1 cellular context compared by ENCODE assay signal in the genomic region with DNA sequence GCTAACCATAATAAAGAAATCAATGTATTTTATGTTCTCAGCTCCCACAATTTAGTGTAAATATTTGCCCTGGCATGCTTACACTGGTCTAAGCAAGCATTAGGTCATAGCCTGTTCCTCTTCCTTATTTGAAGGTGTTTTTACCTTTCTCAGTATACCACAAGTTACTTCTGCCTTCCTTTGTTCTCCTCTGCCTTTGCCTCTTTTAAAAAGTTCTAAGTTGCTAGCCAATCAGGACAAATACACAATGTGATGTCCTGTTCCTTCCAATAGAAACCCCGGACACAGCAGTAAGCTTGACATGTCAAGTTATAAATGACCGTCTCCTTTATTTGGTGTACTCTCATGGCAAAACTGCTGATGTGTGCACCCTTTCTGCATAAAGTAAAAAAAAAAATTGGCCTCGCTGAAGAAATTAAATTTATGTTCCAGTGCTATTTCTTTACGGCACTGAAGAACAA.
A peak's percentile ranks its signal among the peaks of the same experiment; 100 is the strongest.
TF ChIP-seq lines count a peak whose summit lies in the region.

No MANE protein-coding gene starts in this region.

TF ChIP-seq in HepG2, 621 proteins besides CTCF, POLR2A, EP300 and RAD21 (continued from another document and continues in another):
- no peak for TF ChIP-seq HNF4G (IDR thresholded peaks at IDR 0.05; ENCODE audit: borderline replicate concordance, low read depth, low read length)
- no peak for TF ChIP-seq HNF4G (CRISPR knock-in tag; IDR thresholded peaks at IDR 0.05; ENCODE audit: borderline replicate concordance, low read depth)
- no peak for TF ChIP-seq ZNF138 (CRISPR knock-in tag; IDR thresholded peaks at IDR 0.05; ENCODE audit: low read depth)
- no peak for TF ChIP-seq RBM39 (IDR thresholded peaks at IDR 0.05; ENCODE audit: low read depth, low read length, poor library complexity, severe bottlenecking)
- TF ChIP-seq, protein P1, sequence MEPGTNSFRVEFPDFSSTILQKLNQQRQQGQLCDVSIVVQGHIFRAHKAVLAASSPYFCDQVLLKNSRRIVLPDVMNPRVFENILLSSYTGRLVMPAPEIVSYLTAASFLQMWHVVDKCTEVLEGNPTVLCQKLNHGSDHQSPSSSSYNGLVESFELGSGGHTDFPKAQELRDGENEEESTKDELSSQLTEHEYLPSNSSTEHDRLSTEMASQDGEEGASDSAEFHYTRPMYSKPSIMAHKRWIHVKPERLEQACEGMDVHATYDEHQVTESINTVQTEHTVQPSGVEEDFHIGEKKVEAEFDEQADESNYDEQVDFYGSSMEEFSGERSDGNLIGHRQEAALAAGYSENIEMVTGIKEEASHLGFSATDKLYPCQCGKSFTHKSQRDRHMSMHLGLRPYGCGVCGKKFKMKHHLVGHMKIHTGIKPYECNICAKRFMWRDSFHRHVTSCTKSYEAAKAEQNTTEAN (CRISPR knock-in tag; conservative IDR thresholded peaks at IDR 0.05): no peak
- TF ChIP-seq ZC3H13 (CRISPR knock-in tag; IDR thresholded peaks at IDR 0.05): no peak
- no peak for TF ChIP-seq ESRRA (CRISPR knock-in tag; IDR thresholded peaks at IDR 0.05; ENCODE audit: low read depth)
- TF ChIP-seq SRF (IDR thresholded peaks at IDR 0.05; ENCODE audit: low read depth, low read length): no peak
- no peak for TF ChIP-seq PLRG1 (conservative IDR thresholded peaks at IDR 0.05)
- no peak for TF ChIP-seq THAP11 (CRISPR knock-in tag; IDR thresholded peaks at IDR 0.05)
- TF ChIP-seq, protein P2, sequence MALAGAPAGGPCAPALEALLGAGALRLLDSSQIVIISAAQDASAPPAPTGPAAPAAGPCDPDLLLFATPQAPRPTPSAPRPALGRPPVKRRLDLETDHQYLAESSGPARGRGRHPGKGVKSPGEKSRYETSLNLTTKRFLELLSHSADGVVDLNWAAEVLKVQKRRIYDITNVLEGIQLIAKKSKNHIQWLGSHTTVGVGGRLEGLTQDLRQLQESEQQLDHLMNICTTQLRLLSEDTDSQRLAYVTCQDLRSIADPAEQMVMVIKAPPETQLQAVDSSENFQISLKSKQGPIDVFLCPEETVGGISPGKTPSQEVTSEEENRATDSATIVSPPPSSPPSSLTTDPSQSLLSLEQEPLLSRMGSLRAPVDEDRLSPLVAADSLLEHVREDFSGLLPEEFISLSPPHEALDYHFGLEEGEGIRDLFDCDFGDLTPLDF (CRISPR knock-in tag; IDR thresholded peaks at IDR 0.05): no peak
- no peak for TF ChIP-seq ZNF780A (CRISPR knock-in tag; IDR thresholded peaks at IDR 0.05)
- TF ChIP-seq CENPT (CRISPR knock-in tag; IDR thresholded peaks at IDR 0.05; ENCODE audit: low read depth): no peak
- TF ChIP-seq KDM5B (CRISPR knock-in tag; IDR thresholded peaks at IDR 0.05; ENCODE audit: borderline replicate concordance): no peak
- no peak for TF ChIP-seq ZSCAN22 (CRISPR knock-in tag; IDR thresholded peaks at IDR 0.05)
- TF ChIP-seq, protein P3, sequence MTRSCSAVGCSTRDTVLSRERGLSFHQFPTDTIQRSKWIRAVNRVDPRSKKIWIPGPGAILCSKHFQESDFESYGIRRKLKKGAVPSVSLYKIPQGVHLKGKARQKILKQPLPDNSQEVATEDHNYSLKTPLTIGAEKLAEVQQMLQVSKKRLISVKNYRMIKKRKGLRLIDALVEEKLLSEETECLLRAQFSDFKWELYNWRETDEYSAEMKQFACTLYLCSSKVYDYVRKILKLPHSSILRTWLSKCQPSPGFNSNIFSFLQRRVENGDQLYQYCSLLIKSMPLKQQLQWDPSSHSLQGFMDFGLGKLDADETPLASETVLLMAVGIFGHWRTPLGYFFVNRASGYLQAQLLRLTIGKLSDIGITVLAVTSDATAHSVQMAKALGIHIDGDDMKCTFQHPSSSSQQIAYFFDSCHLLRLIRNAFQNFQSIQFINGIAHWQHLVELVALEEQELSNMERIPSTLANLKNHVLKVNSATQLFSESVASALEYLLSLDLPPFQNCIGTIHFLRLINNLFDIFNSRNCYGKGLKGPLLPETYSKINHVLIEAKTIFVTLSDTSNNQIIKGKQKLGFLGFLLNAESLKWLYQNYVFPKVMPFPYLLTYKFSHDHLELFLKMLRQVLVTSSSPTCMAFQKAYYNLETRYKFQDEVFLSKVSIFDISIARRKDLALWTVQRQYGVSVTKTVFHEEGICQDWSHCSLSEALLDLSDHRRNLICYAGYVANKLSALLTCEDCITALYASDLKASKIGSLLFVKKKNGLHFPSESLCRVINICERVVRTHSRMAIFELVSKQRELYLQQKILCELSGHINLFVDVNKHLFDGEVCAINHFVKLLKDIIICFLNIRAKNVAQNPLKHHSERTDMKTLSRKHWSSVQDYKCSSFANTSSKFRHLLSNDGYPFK (CRISPR knock-in tag; IDR thresholded peaks at IDR 0.05; ENCODE audit: borderline replicate concordance): no peak
- TF ChIP-seq ZNF879 (CRISPR knock-in tag; IDR thresholded peaks at IDR 0.05): no peak
- no peak for TF ChIP-seq TOPORS (CRISPR knock-in tag; IDR thresholded peaks at IDR 0.05)
- no peak for TF ChIP-seq GTF2F1 (IDR thresholded peaks at IDR 0.05; ENCODE audit: low read length)
- no peak for TF ChIP-seq SRSF9 (IDR thresholded peaks at IDR 0.05; ENCODE audit: borderline replicate concordance, insufficient read depth, low read depth, low read length, poor library complexity, severe bottlenecking)
- no peak for TF ChIP-seq ZNF230 (CRISPR knock-in tag; IDR thresholded peaks at IDR 0.05)
- TF ChIP-seq NR1H2 (CRISPR knock-in tag; IDR thresholded peaks at IDR 0.05; ENCODE audit: borderline replicate concordance, low read depth): no peak
- no peak for TF ChIP-seq MTF2 (CRISPR knock-in tag; IDR thresholded peaks at IDR 0.05; ENCODE audit: borderline replicate concordance)
- no peak for TF ChIP-seq ZC3H4 (CRISPR knock-in tag; IDR thresholded peaks at IDR 0.05; ENCODE audit: borderline replicate concordance)
- TF ChIP-seq, protein P4, sequence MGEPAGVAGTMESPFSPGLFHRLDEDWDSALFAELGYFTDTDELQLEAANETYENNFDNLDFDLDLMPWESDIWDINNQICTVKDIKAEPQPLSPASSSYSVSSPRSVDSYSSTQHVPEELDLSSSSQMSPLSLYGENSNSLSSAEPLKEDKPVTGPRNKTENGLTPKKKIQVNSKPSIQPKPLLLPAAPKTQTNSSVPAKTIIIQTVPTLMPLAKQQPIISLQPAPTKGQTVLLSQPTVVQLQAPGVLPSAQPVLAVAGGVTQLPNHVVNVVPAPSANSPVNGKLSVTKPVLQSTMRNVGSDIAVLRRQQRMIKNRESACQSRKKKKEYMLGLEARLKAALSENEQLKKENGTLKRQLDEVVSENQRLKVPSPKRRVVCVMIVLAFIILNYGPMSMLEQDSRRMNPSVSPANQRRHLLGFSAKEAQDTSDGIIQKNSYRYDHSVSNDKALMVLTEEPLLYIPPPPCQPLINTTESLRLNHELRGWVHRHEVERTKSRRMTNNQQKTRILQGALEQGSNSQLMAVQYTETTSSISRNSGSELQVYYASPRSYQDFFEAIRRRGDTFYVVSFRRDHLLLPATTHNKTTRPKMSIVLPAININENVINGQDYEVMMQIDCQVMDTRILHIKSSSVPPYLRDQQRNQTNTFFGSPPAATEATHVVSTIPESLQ (CRISPR knock-in tag; conservative IDR thresholded peaks at IDR 0.05): no peak
- TF ChIP-seq, protein P5, sequence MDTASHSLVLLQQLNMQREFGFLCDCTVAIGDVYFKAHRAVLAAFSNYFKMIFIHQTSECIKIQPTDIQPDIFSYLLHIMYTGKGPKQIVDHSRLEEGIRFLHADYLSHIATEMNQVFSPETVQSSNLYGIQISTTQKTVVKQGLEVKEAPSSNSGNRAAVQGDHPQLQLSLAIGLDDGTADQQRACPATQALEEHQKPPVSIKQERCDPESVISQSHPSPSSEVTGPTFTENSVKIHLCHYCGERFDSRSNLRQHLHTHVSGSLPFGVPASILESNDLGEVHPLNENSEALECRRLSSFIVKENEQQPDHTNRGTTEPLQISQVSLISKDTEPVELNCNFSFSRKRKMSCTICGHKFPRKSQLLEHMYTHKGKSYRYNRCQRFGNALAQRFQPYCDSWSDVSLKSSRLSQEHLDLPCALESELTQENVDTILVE (CRISPR knock-in tag; IDR thresholded peaks at IDR 0.05): 0 out of 2 replicates have a peak, but pooled peaks have one; percentile 6
- no peak for TF ChIP-seq ATF1 (CRISPR knock-in tag; IDR thresholded peaks at IDR 0.05)
- no peak for TF ChIP-seq RARG (CRISPR knock-in tag; IDR thresholded peaks at IDR 0.05; ENCODE audit: low read depth)
- no peak for TF ChIP-seq NBN (conservative IDR thresholded peaks at IDR 0.05)
- TF ChIP-seq ZMAT3 (CRISPR knock-in tag; conservative IDR thresholded peaks at IDR 0.05): no peak
- TF ChIP-seq SAP130 (CRISPR knock-in tag; IDR thresholded peaks at IDR 0.05; ENCODE audit: low read depth): peak; percentile 42
- no peak for TF ChIP-seq AGO1 (IDR thresholded peaks at IDR 0.05; ENCODE audit: low read depth, low read length, poor library complexity, severe bottlenecking)
- TF ChIP-seq ZNF343 (CRISPR knock-in tag; IDR thresholded peaks at IDR 0.05): no peak
- TF ChIP-seq TCF12 (IDR thresholded peaks at IDR 0.05): no peak
- TF ChIP-seq TCF12 (CRISPR knock-in tag; IDR thresholded peaks at IDR 0.05): no peak
- TF ChIP-seq MBD4 (IDR thresholded peaks at IDR 0.05; ENCODE audit: borderline replicate concordance, low read length): no peak
- 0 out of 2 replicates have a peak, but pooled peaks have one; percentile 52 for TF ChIP-seq FOXA1 (IDR thresholded peaks at IDR 0.05)
- peak; percentile 74 for TF ChIP-seq FOXA1 (CRISPR knock-in tag; IDR thresholded peaks at IDR 0.05)
- TF ChIP-seq ZNF234 (CRISPR knock-in tag; conservative IDR thresholded peaks at IDR 0.05): no peak
- TF ChIP-seq MXD4 (CRISPR knock-in tag; IDR thresholded peaks at IDR 0.05): no peak
- no peak for TF ChIP-seq XBP1 (CRISPR knock-in tag; IDR thresholded peaks at IDR 0.05)
- no peak for TF ChIP-seq CHCHD3 (CRISPR knock-in tag; IDR thresholded peaks at IDR 0.05)
- TF ChIP-seq HCFC1 (IDR thresholded peaks at IDR 0.05; ENCODE audit: low read depth, low read length): no peak
- TF ChIP-seq HNF4A (CRISPR knock-in tag; IDR thresholded peaks at IDR 0.05): peak; percentile 41
- TF ChIP-seq PPARG (CRISPR knock-in tag; conservative IDR thresholded peaks at IDR 0.05): 0 out of 2 replicates have a peak, but pooled peaks have one; percentile 32
- TF ChIP-seq NCOA2 (CRISPR knock-in tag; IDR thresholded peaks at IDR 0.05): peak; percentile 80
- no peak for TF ChIP-seq ZNF883 (CRISPR knock-in tag; IDR thresholded peaks at IDR 0.05; ENCODE audit: not compliant biosample characterization)
- TF ChIP-seq, protein P6, sequence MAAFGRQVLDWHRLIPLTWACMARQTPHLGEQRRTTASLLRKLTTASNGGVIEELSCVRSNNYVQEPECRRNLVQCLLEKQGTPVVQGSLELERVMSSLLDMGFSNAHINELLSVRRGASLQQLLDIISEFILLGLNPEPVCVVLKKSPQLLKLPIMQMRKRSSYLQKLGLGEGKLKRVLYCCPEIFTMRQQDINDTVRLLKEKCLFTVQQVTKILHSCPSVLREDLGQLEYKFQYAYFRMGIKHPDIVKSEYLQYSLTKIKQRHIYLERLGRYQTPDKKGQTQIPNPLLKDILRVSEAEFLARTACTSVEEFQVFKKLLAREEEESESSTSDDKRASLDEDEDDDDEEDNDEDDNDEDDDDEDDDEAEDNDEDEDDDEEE (CRISPR knock-in tag; IDR thresholded peaks at IDR 0.05): no peak
- TF ChIP-seq ZNF607 (CRISPR knock-in tag; IDR thresholded peaks at IDR 0.05; ENCODE audit: borderline replicate concordance): no peak
- no peak for TF ChIP-seq ZNF605 (CRISPR knock-in tag; IDR thresholded peaks at IDR 0.05)
- TF ChIP-seq, protein P7, sequence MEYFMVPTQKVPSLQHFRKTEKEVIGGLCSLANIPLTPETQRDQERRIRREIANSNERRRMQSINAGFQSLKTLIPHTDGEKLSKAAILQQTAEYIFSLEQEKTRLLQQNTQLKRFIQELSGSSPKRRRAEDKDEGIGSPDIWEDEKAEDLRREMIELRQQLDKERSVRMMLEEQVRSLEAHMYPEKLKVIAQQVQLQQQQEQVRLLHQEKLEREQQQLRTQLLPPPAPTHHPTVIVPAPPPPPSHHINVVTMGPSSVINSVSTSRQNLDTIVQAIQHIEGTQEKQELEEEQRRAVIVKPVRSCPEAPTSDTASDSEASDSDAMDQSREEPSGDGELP (IDR thresholded peaks at IDR 0.05; ENCODE audit: borderline replicate concordance, low read depth): no peak
- TF ChIP-seq PCBP2 (optimal IDR thresholded peaks at IDR 0.05; ENCODE audit: low read depth, low read length, poor library complexity, severe bottlenecking): no peak
- TF ChIP-seq, protein P8, sequence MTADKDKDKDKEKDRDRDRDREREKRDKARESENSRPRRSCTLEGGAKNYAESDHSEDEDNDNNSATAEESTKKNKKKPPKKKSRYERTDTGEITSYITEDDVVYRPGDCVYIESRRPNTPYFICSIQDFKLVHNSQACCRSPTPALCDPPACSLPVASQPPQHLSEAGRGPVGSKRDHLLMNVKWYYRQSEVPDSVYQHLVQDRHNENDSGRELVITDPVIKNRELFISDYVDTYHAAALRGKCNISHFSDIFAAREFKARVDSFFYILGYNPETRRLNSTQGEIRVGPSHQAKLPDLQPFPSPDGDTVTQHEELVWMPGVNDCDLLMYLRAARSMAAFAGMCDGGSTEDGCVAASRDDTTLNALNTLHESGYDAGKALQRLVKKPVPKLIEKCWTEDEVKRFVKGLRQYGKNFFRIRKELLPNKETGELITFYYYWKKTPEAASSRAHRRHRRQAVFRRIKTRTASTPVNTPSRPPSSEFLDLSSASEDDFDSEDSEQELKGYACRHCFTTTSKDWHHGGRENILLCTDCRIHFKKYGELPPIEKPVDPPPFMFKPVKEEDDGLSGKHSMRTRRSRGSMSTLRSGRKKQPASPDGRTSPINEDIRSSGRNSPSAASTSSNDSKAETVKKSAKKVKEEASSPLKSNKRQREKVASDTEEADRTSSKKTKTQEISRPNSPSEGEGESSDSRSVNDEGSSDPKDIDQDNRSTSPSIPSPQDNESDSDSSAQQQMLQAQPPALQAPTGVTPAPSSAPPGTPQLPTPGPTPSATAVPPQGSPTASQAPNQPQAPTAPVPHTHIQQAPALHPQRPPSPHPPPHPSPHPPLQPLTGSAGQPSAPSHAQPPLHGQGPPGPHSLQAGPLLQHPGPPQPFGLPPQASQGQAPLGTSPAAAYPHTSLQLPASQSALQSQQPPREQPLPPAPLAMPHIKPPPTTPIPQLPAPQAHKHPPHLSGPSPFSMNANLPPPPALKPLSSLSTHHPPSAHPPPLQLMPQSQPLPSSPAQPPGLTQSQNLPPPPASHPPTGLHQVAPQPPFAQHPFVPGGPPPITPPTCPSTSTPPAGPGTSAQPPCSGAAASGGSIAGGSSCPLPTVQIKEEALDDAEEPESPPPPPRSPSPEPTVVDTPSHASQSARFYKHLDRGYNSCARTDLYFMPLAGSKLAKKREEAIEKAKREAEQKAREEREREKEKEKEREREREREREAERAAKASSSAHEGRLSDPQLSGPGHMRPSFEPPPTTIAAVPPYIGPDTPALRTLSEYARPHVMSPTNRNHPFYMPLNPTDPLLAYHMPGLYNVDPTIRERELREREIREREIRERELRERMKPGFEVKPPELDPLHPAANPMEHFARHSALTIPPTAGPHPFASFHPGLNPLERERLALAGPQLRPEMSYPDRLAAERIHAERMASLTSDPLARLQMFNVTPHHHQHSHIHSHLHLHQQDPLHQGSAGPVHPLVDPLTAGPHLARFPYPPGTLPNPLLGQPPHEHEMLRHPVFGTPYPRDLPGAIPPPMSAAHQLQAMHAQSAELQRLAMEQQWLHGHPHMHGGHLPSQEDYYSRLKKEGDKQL (CRISPR knock-in tag; IDR thresholded peaks at IDR 0.05; ENCODE audit: low read depth): 0 out of 2 replicates have a peak, but pooled peaks have one; percentile 34
- no peak for TF ChIP-seq ZKSCAN1 (IDR thresholded peaks at IDR 0.05; ENCODE audit: low read length)
- TF ChIP-seq ZNF562 (CRISPR knock-in tag; IDR thresholded peaks at IDR 0.05; ENCODE audit: borderline replicate concordance): no peak
- no peak for TF ChIP-seq FOXJ3 (CRISPR knock-in tag; IDR thresholded peaks at IDR 0.05; ENCODE audit: borderline replicate concordance)
